ENCODE assay signal across 1 cellular context in the genomic region with DNA sequence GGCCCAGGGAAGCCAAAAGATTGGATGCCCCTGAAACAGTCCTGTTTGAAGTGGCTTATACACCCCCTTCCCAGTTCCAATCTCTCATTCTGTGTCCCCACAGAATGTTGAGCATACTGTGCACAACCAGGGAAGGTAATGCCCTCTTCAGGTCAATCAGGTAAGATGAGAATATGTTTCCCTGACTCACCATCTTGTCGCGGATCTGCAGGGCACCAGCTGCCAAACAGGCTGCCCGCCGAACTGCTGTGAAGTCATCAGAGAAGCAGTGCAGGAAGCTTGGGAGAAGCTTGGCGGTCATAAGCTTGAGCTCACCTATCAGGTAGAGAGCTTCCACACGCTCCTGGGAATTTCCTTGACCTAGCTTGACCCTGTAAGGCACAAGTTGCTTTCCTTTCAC.
TF ChIP-seq lines count a peak whose summit lies in the region.

No MANE protein-coding gene starts in this region.

TF ChIP-seq in GM12878, 131 proteins besides CTCF, POLR2A, EP300 and RAD21:
- 0 out of 2 replicates have a peak, but pooled peaks have one; percentile 16 for TF ChIP-seq IKZF1 (conservative IDR thresholded peaks at IDR 0.05)
- TF ChIP-seq CREB1 (IDR thresholded peaks at IDR 0.05; ENCODE audit: low read depth), result no peak
- TF ChIP-seq, protein P1, sequence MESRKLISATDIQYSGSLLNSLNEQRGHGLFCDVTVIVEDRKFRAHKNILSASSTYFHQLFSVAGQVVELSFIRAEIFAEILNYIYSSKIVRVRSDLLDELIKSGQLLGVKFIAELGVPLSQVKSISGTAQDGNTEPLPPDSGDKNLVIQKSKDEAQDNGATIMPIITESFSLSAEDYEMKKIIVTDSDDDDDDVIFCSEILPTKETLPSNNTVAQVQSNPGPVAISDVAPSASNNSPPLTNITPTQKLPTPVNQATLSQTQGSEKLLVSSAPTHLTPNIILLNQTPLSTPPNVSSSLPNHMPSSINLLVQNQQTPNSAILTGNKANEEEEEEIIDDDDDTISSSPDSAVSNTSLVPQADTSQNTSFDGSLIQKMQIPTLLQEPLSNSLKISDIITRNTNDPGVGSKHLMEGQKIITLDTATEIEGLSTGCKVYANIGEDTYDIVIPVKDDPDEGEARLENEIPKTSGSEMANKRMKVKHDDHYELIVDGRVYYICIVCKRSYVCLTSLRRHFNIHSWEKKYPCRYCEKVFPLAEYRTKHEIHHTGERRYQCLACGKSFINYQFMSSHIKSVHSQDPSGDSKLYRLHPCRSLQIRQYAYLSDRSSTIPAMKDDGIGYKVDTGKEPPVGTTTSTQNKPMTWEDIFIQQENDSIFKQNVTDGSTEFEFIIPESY (IDR thresholded peaks at IDR 0.05), result peak; percentile 76; the same call in 1 of the 2 replicates
